17 cellular contexts compared by ENCODE assay signal in genomic region chr11:118514103-118514502, GRCh38. TPM values are rescaled to one million over a fixed set of nuclear protein-coding genes. Genes with fewer than 3 reads are reported as not detected.
DNase-seq lines count a peak whose midpoint lies in the region; ATAC-seq lines count a peak whose summit lies in the region.
"Had no signal": no experiment of that assay in that cellular context is flagged by ENCODE, and none has a peak within 500 bp of the region (broad histone marks: within the 10 kb centered on the region; RNA-seq: fewer than 3 reads in every experiment).

No MANE protein-coding gene starts in this region.

- H3K36me3 Mint-ChIP-seq in stimulated activated naive CD8-positive, alpha-beta T cell treated with anti-CD3 and anti-CD28 coated beads, Interleukin-15, Interleukin-2, amounts not matched to agents 100 ng/mL and 50 ng/mL, for 24 hours (ENCODE audit: low read depth): peaks cover 61% of the 10 kb centered on the region
- H3K36me3 Mint-ChIP-seq in T-helper 17 cell (ENCODE audit: low read depth): peaks cover 20% of the 10 kb centered on the region
- peaks cover 80% of the 10 kb centered on the region for H3K36me3 Mint-ChIP-seq in effector memory CD8-positive, alpha-beta T cell (ENCODE audit: insufficient read depth)

- H3K4me1 Mint-ChIP-seq in stimulated activated naive CD8-positive, alpha-beta T cell treated with anti-CD3 and anti-CD28 coated beads, Interleukin-15, Interleukin-2, amounts not matched to agents 100 ng/mL and 50 ng/mL, for 24 hours (ENCODE audit: low read depth): peaks cover 4% of the 10 kb centered on the region
- H3K4me1 Mint-ChIP-seq in stimulated activated naive CD8-positive, alpha-beta T cell treated with anti-CD3 and anti-CD28 coated beads, Interleukin-15, amount 100 ng/mL, for 72 hours: peaks cover 4% of the 10 kb centered on the region
- H3K4me1 Mint-ChIP-seq in T-helper 17 cell: peaks cover 16% of the 10 kb centered on the region
- peaks cover 0 to 4% of the 10 kb centered on the region in 2 donors for H3K4me1 Mint-ChIP-seq in effector memory CD8-positive, alpha-beta T cell (ENCODE audit: low read depth in 2 of 2)

- peak overlapping the region; percentile 30 for H3K27ac Mint-ChIP-seq in stimulated activated naive CD8-positive, alpha-beta T cell treated with anti-CD3 and anti-CD28 coated beads, Interleukin-15, Interleukin-2, amounts not matched to agents 100 ng/mL and 50 ng/mL, for 24 hours
- peak overlapping the region in 1 of 2 donors; percentile 12 for H3K27ac Mint-ChIP-seq in stimulated activated naive CD8-positive, alpha-beta T cell treated with anti-CD3 and anti-CD28 coated beads, Interleukin-15, amount 100 ng/mL, for 72 hours
- peak overlapping the region; percentile 80 for H3K27ac Mint-ChIP-seq in T-helper 17 cell
- H3K27ac Mint-ChIP-seq in effector memory CD8-positive, alpha-beta T cell: peak overlapping the region; percentile 66 to 81
- H3K27ac Mint-ChIP-seq: WTC11 had no signal

- no peaks in the 10 kb centered on the region for H3K27me3 Mint-ChIP-seq in stimulated activated naive CD8-positive, alpha-beta T cell treated with anti-CD3 and anti-CD28 coated beads, Interleukin-15, Interleukin-2, amounts not matched to agents 100 ng/mL and 50 ng/mL, for 24 hours
- no peaks in the 10 kb centered on the region for H3K27me3 Mint-ChIP-seq in stimulated activated naive CD8-positive, alpha-beta T cell treated with anti-CD3 and anti-CD28 coated beads, Interleukin-15, amount 100 ng/mL, for 72 hours
- H3K27me3 Mint-ChIP-seq in T-helper 17 cell: no peaks in the 10 kb centered on the region
- no peaks in the 10 kb centered on the region for H3K27me3 Mint-ChIP-seq in effector memory CD8-positive, alpha-beta T cell

- no peaks in the 10 kb centered on the region for H3K9me3 Mint-ChIP-seq in stimulated activated naive CD8-positive, alpha-beta T cell treated with anti-CD3 and anti-CD28 coated beads, Interleukin-15, Interleukin-2, amounts not matched to agents 100 ng/mL and 50 ng/mL, for 24 hours
- no peaks in the 10 kb centered on the region for H3K9me3 Mint-ChIP-seq in stimulated activated naive CD8-positive, alpha-beta T cell treated with anti-CD3 and anti-CD28 coated beads, Interleukin-15, amount 100 ng/mL, for 72 hours
- no peaks in the 10 kb centered on the region for H3K9me3 Mint-ChIP-seq in effector memory CD8-positive, alpha-beta T cell
- H3K9me3 Mint-ChIP-seq: WTC11 had no signal

- no peak for DNase-seq in stimulated activated naive CD8-positive, alpha-beta T cell treated with anti-CD3 and anti-CD28 coated beads, Interleukin-15, amount 100 ng/mL, for 72 hours
- DNase-seq in T-helper 17 cell: no peak
- no peak for DNase-seq in effector memory CD8-positive, alpha-beta T cell
- no peak for DNase-seq in GM19240 (ENCODE audit: insufficient read length, low spot score)
- DNase-seq: brain microvascular endothelial cell, cortex of kidney, H7, lower lobe of right lung, NCI-H69, pancreas, Right ventricle myocardium superior, sigmoid colon, tibial artery had no signal

- H3K9me3 ChIP-seq in T-helper 17 cell (ENCODE audit: control insufficient read depth, low read length, poor library complexity, severe bottlenecking): no peaks in the 10 kb centered on the region
- H3K9me3 ChIP-seq: lower lobe of right lung, pancreas, sigmoid colon, tibial artery had no signal

- ATAC-seq in stimulated activated naive CD8-positive, alpha-beta T cell treated with anti-CD3 and anti-CD28 coated beads, Interleukin-15, amount 100 ng/mL, for 72 hours: no peak
- peak; percentile 62 for ATAC-seq in T-helper 17 cell
- no peak for ATAC-seq in effector memory CD8-positive, alpha-beta T cell (replicated peaks)
- ATAC-seq in GM21526 (IDR thresholded peaks at IDR 0.05; ENCODE audit: low FRiP score, unreplicated experiment): no peak
- ATAC-seq in HG03095 (IDR thresholded peaks at IDR 0.05; ENCODE audit: unreplicated experiment): no peak
- ATAC-seq: WTC11 had no signal

- no peak overlapping the region for H3K4me3 Mint-ChIP-seq in stimulated activated naive CD8-positive, alpha-beta T cell treated with anti-CD3 and anti-CD28 coated beads, Interleukin-15, Interleukin-2, amounts not matched to agents 100 ng/mL and 50 ng/mL, for 24 hours
- no peak overlapping the region for H3K4me3 Mint-ChIP-seq in stimulated activated naive CD8-positive, alpha-beta T cell treated with anti-CD3 and anti-CD28 coated beads, Interleukin-15, amount 100 ng/mL, for 72 hours
- peak overlapping the region; percentile 25 for H3K4me3 Mint-ChIP-seq in T-helper 17 cell
- H3K4me3 Mint-ChIP-seq in effector memory CD8-positive, alpha-beta T cell: no peak overlapping the region
- H3K4me3 Mint-ChIP-seq: WTC11 had no signal

RNA-seq across cellular contexts. Expression of gene TTC36, which starts 13.2 kb away (rescaled TPM):
- under 1 TPM in 1 of 2 donors, not detected in 1; 0.55 TPM for total RNA-seq in T-helper 17 cell
- total RNA-seq: H7 had no signal

RNA-seq across cellular contexts. Expression of gene TMEM25, which starts 16.9 kb away (rescaled TPM):
- total RNA-seq in T-helper 17 cell: 1 to 10 TPM; 9.2 to 10.0 TPM

RNA-seq across cellular contexts. Expression of gene IFT46, which starts 51.6 kb away (rescaled TPM):
- 1 to 10 TPM; 5.2 to 5.7 TPM for total RNA-seq in T-helper 17 cell

RNA-seq across cellular contexts. Expression of gene ARCN1, which starts 58.1 kb away (rescaled TPM):
- 10 to 100 TPM; 86.2 to 87.5 TPM for total RNA-seq in T-helper 17 cell
